10 cellular contexts compared by ENCODE assay signal in genomic region chr15:23594252-23594770, GRCh38. TPM values are rescaled to one million over a fixed set of nuclear protein-coding genes. Genes with fewer than 3 reads are reported as not detected.
"Had no signal": no experiment of that assay in that cellular context is flagged by ENCODE, and none has a peak within 500 bp of the region (broad histone marks: within the 10 kb centered on the region; RNA-seq: fewer than 3 reads in every experiment).

No MANE protein-coding gene starts in this region.

- ATAC-seq: HCT116 had no signal

- H3K4me3 ChIP-seq: GM23248, HAP-1 had no signal

- DNase-seq: GM23248, GOT3, H7, HFFc6, IMR-90, KG1 had no signal

- H3K9ac ChIP-seq: GM23248 had no signal

- H3K36me3 ChIP-seq: HAP-1 had no signal

- H2AFZ ChIP-seq: GM23248 had no signal

- H3K27ac ChIP-seq: GM23248, HL-60 had no signal

- H3K9me3 ChIP-seq: HAP-1 had no signal

- H3K4me1 ChIP-seq: HAP-1 had no signal

RNA-seq across cellular contexts. Expression of gene MKRN3, which starts 28.8 kb away (rescaled TPM):
- total RNA-seq: H7 had no signal

RNA-seq across cellular contexts. Expression of gene MAGEL2, which starts 53.4 kb away (rescaled TPM):
- total RNA-seq: HT1080 had no signal
